Comparison of ENCODE assay signal across 1 cellular context in genomic region chr15:33150516-33150915, GRCh38.
TF ChIP-seq lines count a peak whose summit lies in the region.

No MANE protein-coding gene starts in this region.

TF ChIP-seq in GM23338, 12 proteins besides CTCF, POLR2A, EP300 and RAD21 (continued from another document):
- no peak for TF ChIP-seq ZNF462 (CRISPR knock-in tag; IDR thresholded peaks at IDR 0.05)
- TF ChIP-seq REST (IDR thresholded peaks at IDR 0.05; ENCODE audit: unreplicated experiment), result no peak
- no peak for TF ChIP-seq POLR2AphosphoS5 (IDR thresholded peaks at IDR 0.05; ENCODE audit: low read depth)
- TF ChIP-seq ETS1 (IDR thresholded peaks at IDR 0.05), result no peak
- TF ChIP-seq EZH2 (IDR thresholded peaks at IDR 0.05; ENCODE audit: low read depth, unreplicated experiment), result no peak
- no peak for TF ChIP-seq ZNF331 (CRISPR knock-in tag; IDR thresholded peaks at IDR 0.05; ENCODE audit: low read depth)
- no peak for TF ChIP-seq ZNF114 (CRISPR knock-in tag; IDR thresholded peaks at IDR 0.05)
- no peak for TF ChIP-seq STAT1 (IDR thresholded peaks at IDR 0.05; ENCODE audit: unreplicated experiment)
- TF ChIP-seq NANOG (IDR thresholded peaks at IDR 0.05; ENCODE audit: borderline replicate concordance), result no peak
- no peak for TF ChIP-seq JUNB (IDR thresholded peaks at IDR 0.05; ENCODE audit: unreplicated experiment)
- TF ChIP-seq CREB1 (CRISPR knock-in tag; IDR thresholded peaks at IDR 0.05; ENCODE audit: low read depth), result no peak
